ENCODE assay signal across 1 cellular context in the genomic region with DNA sequence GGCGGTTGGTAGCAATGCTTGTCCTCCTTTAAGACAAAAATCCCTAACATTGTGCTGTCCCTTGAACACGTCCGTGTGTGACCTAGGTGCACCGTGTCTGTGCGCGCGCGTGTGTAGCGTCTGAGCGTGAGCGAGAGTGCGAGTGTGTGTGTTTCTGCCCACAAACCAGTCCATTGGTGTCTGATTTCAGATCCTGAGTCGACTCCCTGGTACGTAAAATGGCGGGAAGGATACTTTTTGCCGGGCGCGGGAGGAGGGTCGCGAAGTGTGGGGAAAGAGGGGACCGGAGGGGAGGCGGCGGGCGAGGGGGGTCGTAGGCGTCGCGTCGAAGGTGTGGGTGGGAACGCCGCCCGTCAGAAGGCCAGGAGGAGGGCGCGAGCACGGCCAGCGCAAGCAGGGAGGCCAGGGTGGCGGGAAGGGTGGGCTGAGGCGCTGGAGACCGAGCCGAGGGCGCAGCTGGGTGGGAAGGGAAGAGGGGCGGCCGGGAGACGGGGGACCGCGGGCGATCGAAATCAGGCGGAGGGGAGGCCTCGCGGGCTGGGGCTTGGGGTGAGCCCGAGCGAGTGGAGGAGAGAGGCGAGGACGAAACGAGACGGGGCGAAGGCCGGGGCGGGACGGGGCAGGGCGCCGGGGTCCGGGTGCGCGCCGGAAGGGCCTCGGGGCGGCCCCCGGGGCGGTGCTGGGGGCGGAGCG.
TF ChIP-seq lines count a peak whose summit lies in the region.

No MANE protein-coding gene starts in this region.

TF ChIP-seq in HepG2, 621 proteins besides CTCF, POLR2A, EP300 and RAD21 (continued from another document):
- TF ChIP-seq HOXD1 (CRISPR knock-in tag; IDR thresholded peaks at IDR 0.05), result no peak
- TF ChIP-seq, protein P1, sequence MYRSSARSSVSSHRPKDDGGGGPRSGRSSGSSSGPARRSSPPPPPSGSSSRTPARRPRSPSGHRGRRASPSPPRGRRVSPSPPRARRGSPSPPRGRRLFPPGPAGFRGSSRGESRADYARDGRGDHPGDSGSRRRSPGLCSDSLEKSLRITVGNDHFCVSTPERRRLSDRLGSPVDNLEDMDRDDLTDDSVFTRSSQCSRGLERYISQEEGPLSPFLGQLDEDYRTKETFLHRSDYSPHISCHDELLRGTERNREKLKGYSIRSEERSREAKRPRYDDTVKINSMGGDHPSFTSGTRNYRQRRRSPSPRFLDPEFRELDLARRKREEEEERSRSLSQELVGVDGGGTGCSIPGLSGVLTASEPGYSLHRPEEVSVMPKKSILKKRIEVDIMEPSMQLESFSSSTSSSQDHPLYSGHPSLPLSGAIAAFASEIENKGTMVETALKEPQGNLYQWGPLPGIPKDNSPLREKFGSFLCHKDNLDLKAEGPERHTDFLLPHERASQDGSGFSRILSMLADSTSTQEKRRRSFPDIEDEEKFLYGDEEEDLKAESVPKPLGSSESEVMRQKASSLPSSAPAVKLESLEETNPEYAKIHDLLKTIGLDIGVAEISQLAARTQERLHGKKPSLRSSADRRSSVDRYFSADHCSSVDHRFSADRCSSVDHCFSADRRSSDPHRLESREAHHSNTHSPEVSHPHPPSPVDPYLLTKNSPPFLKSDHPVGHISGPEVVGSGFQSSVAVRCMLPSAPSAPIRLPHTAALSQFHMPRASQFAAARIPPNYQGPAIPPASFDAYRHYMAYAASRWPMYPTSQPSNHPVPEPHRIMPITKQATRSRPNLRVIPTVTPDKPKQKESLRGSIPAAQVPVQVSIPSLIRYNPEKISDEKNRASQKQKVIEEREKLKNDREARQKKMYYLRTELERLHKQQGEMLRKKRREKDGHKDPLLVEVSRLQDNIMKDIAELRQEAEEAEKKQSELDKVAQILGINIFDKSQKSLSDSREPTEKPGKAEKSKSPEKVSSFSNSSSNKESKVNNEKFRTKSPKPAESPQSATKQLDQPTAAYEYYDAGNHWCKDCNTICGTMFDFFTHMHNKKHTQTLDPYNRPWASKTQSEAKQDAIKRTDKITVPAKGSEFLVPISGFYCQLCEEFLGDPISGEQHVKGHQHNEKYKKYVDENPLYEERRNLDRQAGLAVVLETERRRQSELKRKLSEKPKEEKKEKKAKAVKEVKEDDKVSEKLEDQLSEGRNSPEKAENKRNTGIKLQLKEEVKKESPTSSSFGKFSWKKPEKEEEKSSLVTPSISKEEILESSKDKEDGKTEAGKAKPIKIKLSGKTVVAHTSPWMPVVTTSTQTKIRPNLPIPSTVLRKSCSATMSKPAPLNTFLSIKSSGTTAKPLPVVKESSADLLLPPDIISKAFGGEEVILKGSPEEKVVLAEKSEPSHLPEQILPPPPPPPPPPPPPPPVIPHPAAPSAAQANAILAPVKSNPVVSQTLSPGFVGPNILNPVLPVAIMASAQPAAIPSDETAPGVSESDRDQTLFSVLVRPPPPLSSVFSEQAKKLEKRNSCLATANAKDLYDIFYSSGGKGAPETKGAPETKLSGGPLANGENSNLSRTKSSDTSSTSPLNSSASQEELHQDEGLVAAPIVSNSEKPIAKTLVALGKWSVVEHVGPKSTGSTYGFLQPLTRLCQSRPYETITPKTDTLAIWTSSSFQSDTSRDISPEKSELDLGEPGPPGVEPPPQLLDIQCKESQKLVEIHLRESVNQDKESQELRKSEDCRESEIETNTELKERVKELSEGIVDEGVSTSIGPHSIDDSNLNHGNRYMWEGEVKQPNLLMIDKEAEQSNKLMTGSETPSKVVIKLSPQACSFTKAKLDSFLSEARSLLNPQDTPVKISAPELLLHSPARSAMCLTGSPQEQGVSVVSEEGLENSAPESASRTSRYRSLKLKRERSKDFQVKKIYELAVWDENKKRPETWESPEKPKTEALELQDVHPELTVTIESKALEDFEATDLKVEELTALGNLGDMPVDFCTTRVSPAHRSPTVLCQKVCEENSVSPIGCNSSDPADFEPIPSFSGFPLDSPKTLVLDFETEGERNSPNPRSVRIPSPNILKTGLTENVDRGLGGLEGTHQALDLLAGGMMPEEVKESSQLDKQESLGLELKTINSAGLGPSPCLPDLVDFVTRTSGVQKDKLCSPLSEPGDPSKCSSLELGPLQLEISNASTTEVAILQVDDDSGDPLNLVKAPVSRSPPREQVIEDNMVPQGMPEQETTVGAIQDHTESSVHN (CRISPR knock-in tag; IDR thresholded peaks at IDR 0.05), result no peak
- no peak for TF ChIP-seq IKZF4 (CRISPR knock-in tag; IDR thresholded peaks at IDR 0.05; ENCODE audit: borderline replicate concordance, low read depth, not compliant biosample characterization)
